Comparison of ENCODE assay signal across 16 cellular contexts in the genomic region with DNA sequence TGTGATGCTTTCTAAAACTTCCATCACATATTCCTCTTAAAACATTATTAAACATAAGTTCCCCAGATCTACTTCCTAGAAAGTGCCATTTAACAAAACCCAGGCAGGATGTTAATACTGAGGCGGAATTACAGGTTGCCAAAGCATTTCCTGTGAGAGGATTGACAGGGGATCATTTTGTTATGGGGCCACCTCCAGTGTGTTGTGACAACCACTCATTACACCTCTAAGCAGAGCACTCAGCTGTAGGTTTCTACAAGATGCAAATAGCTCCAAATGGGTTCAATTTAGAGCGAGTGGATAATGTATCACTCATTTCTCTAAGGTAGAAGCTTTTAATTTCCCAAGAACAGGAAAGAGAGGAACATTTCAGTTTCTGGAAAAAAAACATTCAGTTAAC.
A peak's percentile ranks its signal among the peaks of the same experiment; 100 is the strongest.
DNase-seq lines count a peak whose midpoint lies in the region; ATAC-seq and TF ChIP-seq lines count a peak whose summit lies in the region.
"Had no signal": no experiment of that assay in that cellular context is flagged by ENCODE, and none has a peak within 500 bp of the region (broad histone marks: within the 10 kb centered on the region; RNA-seq: fewer than 3 reads in every experiment).

No MANE protein-coding gene starts in this region.

- no peak overlapping the region for H3K9ac ChIP-seq in neuronal stem cell (ENCODE audit: low read depth, low read length, poor library complexity)

- no peaks in the 10 kb centered on the region for H3K27me3 Mint-ChIP-seq in WTC11 (ENCODE audit: low read depth)
- no peaks in the 10 kb centered on the region for H3K27me3 Mint-ChIP-seq in stimulated activated memory B cell treated with anti-CD40 and anti-IgM and Interleukin-4, amounts not matched to agents 10 μg/mL and 1 μg/mL and 100 μg/mL, for 72 hours
- H3K27me3 Mint-ChIP-seq: CD4-positive, CD25-positive, alpha-beta regulatory T cell; T-cell had no signal

- H3K36me3 ChIP-seq in neuronal stem cell (replicated peaks in 1 of 2; ENCODE audit: control insufficient read depth in 2 of 2, insufficient read depth in 2 of 2, low read length in 2 of 2): no peaks in the 10 kb centered on the region
- H3K36me3 ChIP-seq: HAP-1 had no signal

- peak overlapping the region; percentile 96 for H3K27ac Mint-ChIP-seq in WTC11
- H3K27ac Mint-ChIP-seq in stimulated activated memory B cell treated with anti-CD40 and anti-IgM and Interleukin-4, amounts not matched to agents 10 μg/mL and 1 μg/mL and 100 μg/mL, for 72 hours: no peak overlapping the region
- H3K27ac Mint-ChIP-seq: CD4-positive, CD25-positive, alpha-beta regulatory T cell; T-cell had no signal

- H2BK15ac ChIP-seq in neuronal stem cell (ENCODE audit: low read length): no peak overlapping the region

- H4K8ac ChIP-seq in neuronal stem cell (ENCODE audit: low read depth, low read length): no peak overlapping the region

- no peak overlapping the region for H3K4ac ChIP-seq in neuronal stem cell (ENCODE audit: low read length)

- no peak overlapping the region for H3K27ac ChIP-seq in neuronal stem cell (replicated peaks; ENCODE audit: low read length)
- H3K27ac ChIP-seq: SK-N-MC had no signal

- peak; percentile 48 for ATAC-seq in WTC11
- no peak for ATAC-seq in HG02885 (IDR thresholded peaks at IDR 0.05; ENCODE audit: poor library complexity, unreplicated experiment)
- no peak for ATAC-seq in stimulated activated memory B cell treated with anti-CD40 and anti-IgM and Interleukin-4, amounts not matched to agents 10 μg/mL and 1 μg/mL and 100 μg/mL, for 72 hours
- ATAC-seq in GM21360 (IDR thresholded peaks at IDR 0.05; ENCODE audit: unreplicated experiment): no peak
- ATAC-seq: Panc1, Right ventricle myocardium inferior, T-cell had no signal

- peaks cover 4% of the 10 kb centered on the region for H3K36me3 Mint-ChIP-seq in WTC11
- H3K36me3 Mint-ChIP-seq in stimulated activated memory B cell treated with anti-CD40 and anti-IgM and Interleukin-4, amounts not matched to agents 10 μg/mL and 1 μg/mL and 100 μg/mL, for 72 hours: no peaks in the 10 kb centered on the region
- H3K36me3 Mint-ChIP-seq: CD4-positive, CD25-positive, alpha-beta regulatory T cell; T-cell had no signal

- no peak overlapping the region for H4K91ac ChIP-seq in neuronal stem cell (ENCODE audit: low read depth, low read length, poor library complexity)

- H3K9me3 Mint-ChIP-seq in WTC11: peaks cover 7% of the 10 kb centered on the region
- H3K9me3 Mint-ChIP-seq in stimulated activated memory B cell treated with anti-CD40 and anti-IgM and Interleukin-4, amounts not matched to agents 10 μg/mL and 1 μg/mL and 100 μg/mL, for 72 hours: no peaks in the 10 kb centered on the region

- no CpG with 5 or more reads among the region's 2 CpGs for WGBS in neuronal stem cell (ENCODE audit: extremely low coverage in 2 of 2, insufficient read length in 2 of 2, insufficient replicate concordance in 1 of 2), 2 donors

- H2AK5ac ChIP-seq in neuronal stem cell (ENCODE audit: low read depth, low read length): no peak overlapping the region

- H2BK5ac ChIP-seq in neuronal stem cell (ENCODE audit: low read length): no peak overlapping the region

- no peak for TF ChIP-seq CTCF in WTC11 (IDR thresholded peaks at IDR 0.05)

- no peaks in the 10 kb centered on the region for H3K9me3 ChIP-seq in neuronal stem cell (replicated peaks in 1 of 2; ENCODE audit: control insufficient read depth in 2 of 2, insufficient read depth in 1 of 2, low read depth in 1 of 2, low read length in 2 of 2)
- H3K9me3 ChIP-seq: HAP-1 had no signal

- POLR2A ChIA-PET in WTC11 (lab: Charles Lee): no interaction called here

- CTCF ChIA-PET in WTC11 (lab: Charles Lee): no interaction called here

- no peak overlapping the region for H3K4me3 Mint-ChIP-seq in WTC11
- H3K4me3 Mint-ChIP-seq in stimulated activated memory B cell treated with anti-CD40 and anti-IgM and Interleukin-4, amounts not matched to agents 10 μg/mL and 1 μg/mL and 100 μg/mL, for 72 hours: no peak overlapping the region
- H3K4me3 Mint-ChIP-seq: CD4-positive, CD25-positive, alpha-beta regulatory T cell; T-cell had no signal

- DNase-seq in NCI-H748 (lab: John Stamatoyannopoulos, UW; ENCODE audit: unreplicated experiment): peak; percentile 74
- no peak for DNase-seq in NCI-H748 treated with DMSO at 0.1 percent for 48 hours (lab: John Stamatoyannopoulos, UW)
- DNase-seq in NCI-H1417 (lab: John Stamatoyannopoulos, UW): peak in 2 of 3 experiments; percentile 87 to 97
- DNase-seq in WTC11 (ENCODE audit: low spot score): no peak
- no peak for DNase-seq in neuronal stem cell (ENCODE audit: low spot score)
- DNase-seq: CD4-positive, CD25-positive, alpha-beta regulatory T cell; NCI-H1694; NCI-H524 treated with DMSO at 0.1 percent for 48 hours; T-cell had no signal

- H2BK120ac ChIP-seq in neuronal stem cell (ENCODE audit: low read depth, low read length): no peak overlapping the region

- no peak overlapping the region for H3K4me3 ChIP-seq in neuronal stem cell (ENCODE audit: low read length in 2 of 2)
- H3K4me3 ChIP-seq: HAP-1, SK-N-MC had no signal

- H2AFZ ChIP-seq in neuronal stem cell (ENCODE audit: low read length): peak overlapping the region; percentile 5

- H2BK12ac ChIP-seq in neuronal stem cell (ENCODE audit: low read length): no peak overlapping the region

- H3K14ac ChIP-seq in neuronal stem cell (ENCODE audit: low read length): no peak overlapping the region

- H3K27me3 ChIP-seq in neuronal stem cell (ENCODE audit: control insufficient read depth in 3 of 3, insufficient read depth in 3 of 3, low read depth in 1 of 3, low read length in 3 of 3): no peaks in the 10 kb centered on the region

- H3K23ac ChIP-seq in neuronal stem cell (ENCODE audit: low read depth, low read length, poor library complexity): no peak overlapping the region

- H3K79me1 ChIP-seq in neuronal stem cell (ENCODE audit: low read depth, low read length): no peaks in the 10 kb centered on the region

- no peak overlapping the region for H3K4me2 ChIP-seq in neuronal stem cell (ENCODE audit: insufficient read depth, low read length, poor library complexity, severe bottlenecking)

- no peaks in the 10 kb centered on the region for H3K4me1 ChIP-seq in neuronal stem cell (ENCODE audit: control insufficient read depth in 2 of 2, insufficient read depth in 1 of 2, low read depth in 1 of 2, low read length in 2 of 2)
- H3K4me1 ChIP-seq: HAP-1 had no signal

- H3K18ac ChIP-seq in neuronal stem cell (ENCODE audit: low read length): no peak overlapping the region

- H3K4me1 Mint-ChIP-seq in WTC11: peaks cover 41% of the 10 kb centered on the region
- no peaks in the 10 kb centered on the region for H3K4me1 Mint-ChIP-seq in stimulated activated memory B cell treated with anti-CD40 and anti-IgM and Interleukin-4, amounts not matched to agents 10 μg/mL and 1 μg/mL and 100 μg/mL, for 72 hours
- H3K4me1 Mint-ChIP-seq: CD4-positive, CD25-positive, alpha-beta regulatory T cell; T-cell had no signal

TF ChIP-seq in WTC11, 78 proteins besides CTCF, POLR2A, EP300 and RAD21 (continues in another document):
- TF ChIP-seq JAZF1 (CRISPR knock-in tag; IDR thresholded peaks at IDR 0.05) (no peak), ESRRA (CRISPR knock-in tag; IDR thresholded peaks at IDR 0.05; ENCODE audit: borderline replicate concordance) (no peak), MXD4 (CRISPR knock-in tag; IDR thresholded peaks at IDR 0.05; ENCODE audit: borderline replicate concordance) (no peak), EMX1 (CRISPR knock-in tag; IDR thresholded peaks at IDR 0.05) (no peak), SOX15 (CRISPR knock-in tag; IDR thresholded peaks at IDR 0.05) (no peak), ZNF396 (CRISPR knock-in tag; IDR thresholded peaks at IDR 0.05; ENCODE audit: borderline replicate concordance) (no peak), PRDM15 (CRISPR knock-in tag; IDR thresholded peaks at IDR 0.05) (no peak), NFYB (CRISPR knock-in tag; conservative IDR thresholded peaks at IDR 0.05; ENCODE audit: low read depth) (no peak), ZMAT4 (CRISPR knock-in tag; IDR thresholded peaks at IDR 0.05) (no peak)

Comparison
In these comparisons a context has a peak if more than half of its experiments do, and no peak if none do; other contexts are left out.
1. DNase-seq: peak in NCI-H748 (single experiment) and NCI-H1417 (2 of 3); none in NCI-H748 treated with DMSO at 0.1 percent for 48 hours (single experiment), WTC11 (single experiment) and neuronal stem cell (single experiment).